Comparison of ENCODE assay signal across 8 cellular contexts in the genomic region with DNA sequence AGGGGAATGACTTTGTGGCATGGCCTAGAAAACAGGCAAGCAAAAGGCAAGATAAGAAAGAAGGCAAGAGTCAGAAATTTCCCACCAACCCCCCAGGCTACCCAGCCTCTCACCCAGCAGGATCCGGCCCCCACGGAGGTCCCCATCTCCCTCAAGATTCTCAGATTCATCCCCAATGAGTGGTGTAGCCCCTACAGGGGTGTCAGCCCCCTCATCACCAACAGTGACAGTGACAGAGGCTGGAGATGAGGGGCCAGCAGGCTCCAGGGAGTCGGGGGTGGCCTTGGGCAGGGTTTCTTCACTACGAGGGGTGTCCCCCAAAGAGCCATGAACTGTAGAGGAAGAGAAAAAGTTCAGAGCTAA. TPM values are rescaled to one million over a fixed set of nuclear protein-coding genes. Genes with fewer than 3 reads are reported as not detected.
DNase-seq lines count a peak whose midpoint lies in the region; ATAC-seq, FAIRE-seq and TF ChIP-seq lines count a peak whose summit lies in the region.

No MANE protein-coding gene starts in this region.

- FAIRE-seq in pancreas (lab: Jason Lieb, UNC) (no peak), D721Med (lab: Jason Lieb, UNC) (no peak)

- peak overlapping the region; percentile 70 to 98 (median 90) for H3K27ac Mint-ChIP-seq in CD8-positive, alpha-beta memory T cell

- CTCF ChIA-PET in CD8-positive, alpha-beta memory T cell (lab: Charles Lee), result interaction anchor here (1.3 to 2.4 kb wide), 2 partner anchors 34 to 310 kb away, joined by 3 to 5 read pairs; a partner anchor contains a TSS
- CTCF ChIA-PET in Panc1 (lab: Charles Lee), result no interaction called here

- H3K4me3 ChIP-seq in CD8-positive, alpha-beta memory T cell (ENCODE audit: low read length), result peak overlapping the region; percentile 34
- H3K4me3 ChIP-seq in Panc1 (ENCODE audit: low read depth in 2 of 2, low read length in 2 of 2) (peak overlapping the region; percentile 73 to 96), epithelial cell of proximal tubule (ENCODE audit: low read depth, low read length) (peak overlapping the region; percentile 88), pancreas (peak overlapping the region in 3 of 4 donors; percentile 80 to 97 (median 92))

- POLR2A ChIA-PET in CD8-positive, alpha-beta memory T cell (lab: Charles Lee), result no interaction called here
- POLR2A ChIA-PET in Panc1 (lab: Charles Lee), result no interaction called here

- intact Hi-C loops in Panc1 (cut with micrococcal nuclease; ENCODE audit: unreplicated experiment) (no loop called here), pancreas (cut with DNase I) (no loop called here)

- no peaks in the 10 kb centered on the region for H3K27me3 ChIP-seq in CD8-positive, alpha-beta memory T cell (ENCODE audit: insufficient read depth, low read length, poor library complexity, severe bottlenecking)
- H3K27me3 ChIP-seq in Panc1 (ENCODE audit: control insufficient read depth, insufficient read depth, low read length) (no peaks in the 10 kb centered on the region), pancreas (no peaks in the 10 kb centered on the region)

- peaks cover 0 to 53% (median 4%) of the 10 kb centered on the region in 3 donors for H3K36me3 Mint-ChIP-seq in CD8-positive, alpha-beta memory T cell

- no peak for ATAC-seq in Panc1
- ATAC-seq in pancreas, result no peak

- peak overlapping the region; percentile 67 for H3K27ac ChIP-seq in CD8-positive, alpha-beta memory T cell (ENCODE audit: low read depth, low read length)
- peak overlapping the region; percentile 67 for H3K27ac ChIP-seq in Panc1 (ENCODE audit: low read length)
- peak overlapping the region in 2 of 4 donors; percentile 31 to 39 for H3K27ac ChIP-seq in pancreas

- H3K4me1 Mint-ChIP-seq in CD8-positive, alpha-beta memory T cell, result peaks cover 22 to 42% (median 34%) of the 10 kb centered on the region in 3 donors

- peak overlapping the region; percentile 76 to 93 (median 84) for H3K4me3 Mint-ChIP-seq in CD8-positive, alpha-beta memory T cell

- H3K27me3 Mint-ChIP-seq in CD8-positive, alpha-beta memory T cell, result no peaks in the 10 kb centered on the region

- 38 to 44% methylated on average over 4 of the region's 4 CpGs for WGBS in pancreas, 2 donors

- no peaks in the 10 kb centered on the region for H3K9me3 Mint-ChIP-seq in CD8-positive, alpha-beta memory T cell

- peaks cover 12% of the 10 kb centered on the region for H3K36me3 ChIP-seq in CD8-positive, alpha-beta memory T cell (ENCODE audit: insufficient read depth, low read length)
- no peaks in the 10 kb centered on the region; the same call in none of the 2 replicates for H3K36me3 ChIP-seq in Panc1 (ENCODE audit: control insufficient read depth, insufficient read depth, low read length)
- peaks cover 0 to 21% (median 8%) of the 10 kb centered on the region in 3 donors for H3K36me3 ChIP-seq in pancreas

- peaks cover 34% of the 10 kb centered on the region for H3K4me1 ChIP-seq in CD8-positive, alpha-beta memory T cell (ENCODE audit: insufficient read depth, low read length)
- H3K4me1 ChIP-seq in Panc1 (ENCODE audit: control insufficient read depth, insufficient read depth, low read length) (peaks cover 17% of the 10 kb centered on the region), pancreas (peaks cover 4 to 5% (median 5%) of the 10 kb centered on the region in 3 donors)

- DNase-seq in CD8-positive, alpha-beta memory T cell, result no peak
- DNase-seq in Panc1 (ENCODE audit: low read depth, low spot score) (no peak), epithelial cell of proximal tubule (ENCODE audit: low read depth) (no peak), pancreas (no peak), D721Med (ENCODE audit: insufficient read length, low spot score) (no peak), dermis blood vessel endothelial cell (no peak), UCSD-AML1 (lab: John Stamatoyannopoulos, UW; ENCODE audit: unreplicated experiment) (no peak), DMS53 treated with DMSO at 0.1 percent for 48 hours (lab: John Stamatoyannopoulos, UW; ENCODE audit: unreplicated experiment) (no peak)

- in situ Hi-C loops in Panc1 (cut with HindIII; ENCODE audit: low pct_unique_long_range_greater_than_20kb, low sequenced_read_pairs), result no loop called here

- H3K9me3 ChIP-seq in CD8-positive, alpha-beta memory T cell (ENCODE audit: low read length), result no peaks in the 10 kb centered on the region
- no peaks in the 10 kb centered on the region for H3K9me3 ChIP-seq in Panc1 (ENCODE audit: control insufficient read depth, insufficient read depth, low read depth, low read length)
- H3K9me3 ChIP-seq in pancreas, result no peaks in the 10 kb centered on the region

- TF ChIP-seq CTCF in Panc1 (IDR thresholded peaks at IDR 0.05) (no peak), epithelial cell of proximal tubule (conservative IDR thresholded peaks at IDR 0.05; ENCODE audit: low read depth, low read length) (no peak), pancreas (IDR thresholded peaks at IDR 0.05) (no peak), D721Med (IDR thresholded peaks at IDR 0.05; ENCODE audit: insufficient read depth, missing control alignments) (no peak)

- no TSS peak for BruUV-seq in Panc1 (replicated peaks; lab: Mats Ljungman, UMichigan)

RNA-seq across cellular contexts. Expression of a gene that starts 1.0 kb away (rescaled TPM):
- 10 to 100 TPM; 71.6 to 72.4 TPM for total RNA-seq in CD8-positive, alpha-beta memory T cell
- polyA plus RNA-seq in CD8-positive, alpha-beta memory T cell, result 51.6 TPM
- 60.4 TPM for total RNA-seq in Panc1 (2021; ENCODE audit: unreplicated experiment)
- polyA plus RNA-seq in Panc1 (2012; ENCODE audit: insufficient read length), result 91.0 TPM
- 44.0 and 54.6 TPM in 2 replicates for total RNA-seq in epithelial cell of proximal tubule
- total RNA-seq in pancreas, result 10 to 100 TPM; 13.4 to 29.1 (median 18.3) TPM
- polyA plus RNA-seq in pancreas, result 10 to 100 TPM; 42.3 to 55.8 TPM
- 45.9 and 58.9 TPM in 2 replicates for total RNA-seq in dermis blood vessel endothelial cell

RNA-seq across cellular contexts. Expression of a gene that starts 5.4 kb away (rescaled TPM):
- 1 to 10 TPM; 3.5 to 4.3 TPM for total RNA-seq in CD8-positive, alpha-beta memory T cell
- not detected for polyA plus RNA-seq in CD8-positive, alpha-beta memory T cell
- total RNA-seq in Panc1 (2021; ENCODE audit: unreplicated experiment) (9.4 TPM), epithelial cell of proximal tubule (1.5 TPM in 2 replicates), pancreas (1 to 10 TPM in 4 of 6 donors, under 1 TPM in 2; 0.60 to 4.5 (median 1.9) TPM), dermis blood vessel endothelial cell (3.6 and 4.9 TPM in 2 replicates)
- 13.8 TPM for polyA plus RNA-seq in Panc1 (2012; ENCODE audit: insufficient read length)
- 1 to 10 TPM; 2.1 to 2.2 TPM for polyA plus RNA-seq in pancreas

RNA-seq across cellular contexts. Expression of a gene that starts 17.7 kb away (rescaled TPM):
- not detected for total RNA-seq in CD8-positive, alpha-beta memory T cell
- not detected for polyA plus RNA-seq in CD8-positive, alpha-beta memory T cell
- total RNA-seq in Panc1 (2021; ENCODE audit: unreplicated experiment), result 2.7 TPM
- 2.6 TPM for polyA plus RNA-seq in Panc1 (2012; ENCODE audit: insufficient read length)
- total RNA-seq in epithelial cell of proximal tubule, result 12.4 and 24.0 TPM in 2 replicates
- 10 to 100 TPM in 5 of 6 donors, 1 to 10 TPM in 1; 4.6 to 57.3 (median 13.7) TPM for total RNA-seq in pancreas
- polyA plus RNA-seq in pancreas, result 1 to 10 TPM; 6.5 to 9.0 TPM
- total RNA-seq in dermis blood vessel endothelial cell, result 0.05 and 0.17 TPM in 2 replicates

RNA-seq across cellular contexts. Expression of a gene that starts 31.0 kb away (rescaled TPM):
- total RNA-seq in CD8-positive, alpha-beta memory T cell, result under 1 TPM; 0.70 to 0.73 TPM
- not detected for polyA plus RNA-seq in CD8-positive, alpha-beta memory T cell
- 1.0 TPM for total RNA-seq in Panc1 (2021; ENCODE audit: unreplicated experiment)
- polyA plus RNA-seq in Panc1 (2012; ENCODE audit: insufficient read length), result 0.90 TPM
- not detected in 2 replicates for total RNA-seq in epithelial cell of proximal tubule
- 10 to 100 TPM in 1 of 6 donors, 1 to 10 TPM in 5; 1.1 to 14.0 (median 4.4) TPM for total RNA-seq in pancreas
- polyA plus RNA-seq in pancreas, result 1 to 10 TPM in 1 of 2 donors, under 1 TPM in 1; 0.63 to 1.8 TPM
- not detected in 2 replicates for total RNA-seq in dermis blood vessel endothelial cell

RNA-seq across cellular contexts. Expression of a gene that starts 33.9 kb away (rescaled TPM):
- 10 to 100 TPM; 19.0 to 19.4 TPM for total RNA-seq in CD8-positive, alpha-beta memory T cell
- 25.0 TPM for polyA plus RNA-seq in CD8-positive, alpha-beta memory T cell
- total RNA-seq in Panc1 (2021; ENCODE audit: unreplicated experiment) (111 TPM), epithelial cell of proximal tubule (65.2 and 68.6 TPM in 2 replicates), pancreas (10 to 100 TPM; 19.0 to 34.7 (median 22.2) TPM), dermis blood vessel endothelial cell (66.8 and 78.1 TPM in 2 replicates)
- 103 TPM for polyA plus RNA-seq in Panc1 (2012; ENCODE audit: insufficient read length)
- polyA plus RNA-seq in pancreas, result 10 to 100 TPM; 26.5 to 38.5 TPM

Comparison
In these comparisons a context has a peak if more than half of its experiments do, and no peak if none do; other contexts are left out.
1. H3K4me3 ChIP-seq: peak in every context shown above with its lines; median percentile 92 in pancreas; 88 in epithelial cell of proximal tubule; 84 in Panc1; 34 in CD8-positive, alpha-beta memory T cell.